ENCODE assay signal across 25 cellular contexts in the genomic region with DNA sequence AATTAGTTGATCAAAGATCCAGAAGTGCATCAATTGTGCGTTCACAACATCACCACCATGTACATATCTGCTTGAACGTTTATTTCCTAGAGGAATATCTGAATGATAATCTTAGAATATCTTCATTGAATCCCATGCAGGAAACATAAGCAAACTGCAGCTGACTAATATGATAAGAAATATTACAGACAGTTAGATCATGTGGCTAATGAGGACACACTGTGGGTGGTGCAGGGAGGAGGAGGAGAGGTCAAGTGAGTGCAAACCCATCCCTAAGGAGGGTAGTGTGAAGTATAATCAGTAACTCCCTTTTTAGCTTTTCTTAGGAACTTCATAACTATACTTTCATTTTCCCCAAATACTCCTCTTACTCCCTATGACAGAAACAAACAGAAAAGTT. TPM values are rescaled to one million over a fixed set of nuclear protein-coding genes. Genes with fewer than 3 reads are reported as not detected.
A peak's percentile ranks its signal among the peaks of the same experiment; 100 is the strongest.
DNase-seq lines count a peak whose midpoint lies in the region; ATAC-seq and TF ChIP-seq lines count a peak whose summit lies in the region.
"Had no signal": no experiment of that assay in that cellular context is flagged by ENCODE, and none has a peak within 500 bp of the region (broad histone marks: within the 10 kb centered on the region; RNA-seq: fewer than 3 reads in every experiment).

No MANE protein-coding gene starts in this region.

- no peaks in the 10 kb centered on the region for H3K4me1 Mint-ChIP-seq in activated CD4-positive, alpha-beta T cell treated with anti-CD3 and anti-CD28 coated beads, Interleukin-2, amount 10 ng/mL, durations not matched to agents 24 days and 14 days
- H3K4me1 Mint-ChIP-seq: CD4-positive, CD25-positive, alpha-beta regulatory T cell had no signal

- H3K27ac Mint-ChIP-seq in activated CD4-positive, alpha-beta T cell treated with anti-CD3 and anti-CD28 coated beads, Interleukin-2, amount 10 ng/mL, durations not matched to agents 24 days and 14 days: no peak overlapping the region
- H3K27ac Mint-ChIP-seq: CD4-positive, CD25-positive, alpha-beta regulatory T cell; T-helper 1 cell treated with Interleukin-12 subunit alpha and Interleukin-12 subunit beta and Interleukin-4 antibody, amounts not matched to agents 30 μg/mL and 1 μg/mL, for 36 hours had no signal

- no peaks in the 10 kb centered on the region for H3K9me3 Mint-ChIP-seq in activated CD4-positive, alpha-beta T cell treated with anti-CD3 and anti-CD28 coated beads, Interleukin-2, amount 10 ng/mL, durations not matched to agents 24 days and 14 days
- H3K9me3 Mint-ChIP-seq: T-helper 1 cell treated with Interleukin-12 subunit alpha and Interleukin-12 subunit beta and Interleukin-4 antibody, amounts not matched to agents 30 μg/mL and 1 μg/mL, for 36 hours had no signal

- H3K4me3 ChIP-seq in choroid plexus epithelial cell (ENCODE audit: low read depth, low read length): no peak overlapping the region
- no peak overlapping the region for H3K4me3 ChIP-seq in upper lobe of right lung
- H3K4me3 ChIP-seq: hepatocyte had no signal

- intact Hi-C loops in Right ventricle myocardium inferior (cut with DNase I) (no loop called here), cardiac septum (cut with DNase I) (no loop called here), left ventricle myocardium superior (cut with micrococcal nuclease) (no loop called here), upper lobe of right lung (cut with DNase I) (no loop called here)
- intact Hi-C loops in activated CD4-positive, alpha-beta T cell treated with anti-CD3 and anti-CD28 coated beads, Interleukin-2, amount 10 ng/mL, durations not matched to agents 24 days and 14 days (cut with micrococcal nuclease): no loop called here

- H3K36me3 ChIP-seq in upper lobe of right lung: no peaks in the 10 kb centered on the region
- H3K36me3 ChIP-seq: neutrophil had no signal

- H3K27me3 Mint-ChIP-seq in activated CD4-positive, alpha-beta T cell treated with anti-CD3 and anti-CD28 coated beads, Interleukin-2, amount 10 ng/mL, durations not matched to agents 24 days and 14 days: no peaks in the 10 kb centered on the region
- H3K27me3 Mint-ChIP-seq: CD4-positive, CD25-positive, alpha-beta regulatory T cell had no signal

- H3K4me1 ChIP-seq in upper lobe of right lung: peaks cover 4% of the 10 kb centered on the region

- TF ChIP-seq CTCF in choroid plexus epithelial cell (conservative IDR thresholded peaks at IDR 0.05; ENCODE audit: low read depth, low read length) (no peak), upper lobe of right lung (IDR thresholded peaks at IDR 0.05) (no peak)

- H3K4me3 Mint-ChIP-seq in activated CD4-positive, alpha-beta T cell treated with anti-CD3 and anti-CD28 coated beads, Interleukin-2, amount 10 ng/mL, durations not matched to agents 24 days and 14 days: no peak overlapping the region
- H3K4me3 Mint-ChIP-seq: CD4-positive, CD25-positive, alpha-beta regulatory T cell; T-helper 1 cell treated with Interleukin-12 subunit alpha and Interleukin-12 subunit beta and Interleukin-4 antibody, amounts not matched to agents 30 μg/mL and 1 μg/mL, for 36 hours had no signal

- H3K27me3 ChIP-seq in upper lobe of right lung: no peaks in the 10 kb centered on the region
- H3K27me3 ChIP-seq: hepatocyte, neutrophil had no signal

- no peaks in the 10 kb centered on the region for H3K9me3 ChIP-seq in upper lobe of right lung
- H3K9me3 ChIP-seq: neutrophil, SK-N-SH had no signal

- ATAC-seq in Right ventricle myocardium inferior (peak; percentile 81), left ventricle myocardium superior (peak; percentile 74), upper lobe of right lung (peak; percentile 86), GM18907 (IDR thresholded peaks at IDR 0.05; ENCODE audit: unreplicated experiment) (no peak), GM18873 (IDR thresholded peaks at IDR 0.05; ENCODE audit: low FRiP score, unreplicated experiment) (no peak)
- ATAC-seq: stimulated activated naive CD8-positive, alpha-beta T cell treated with anti-CD3 and anti-CD28 coated beads, Interleukin-15, Interleukin-2, amounts not matched to agents 100 U/mL and 50 U/mL, for 24 hours had no signal

- DNase-seq in Right ventricle myocardium inferior (ENCODE audit: missing footprints) (no peak), cardiac septum (ENCODE audit: low spot score) (no peak), choroid plexus epithelial cell (ENCODE audit: low read depth) (peak; percentile 41), left ventricle myocardium superior (no peak), upper lobe of right lung (no peak)
- DNase-seq in activated CD4-positive, alpha-beta T cell treated with anti-CD3 and anti-CD28 coated beads, Interleukin-2, amount 10 ng/mL, durations not matched to agents 24 days and 14 days: no peak
- DNase-seq: 8988T; activated gamma-delta T cell; activated T-cell treated with anti-CD3 and anti-CD28 coated beads for 4 hours; CD4-positive, CD25-positive, alpha-beta regulatory T cell; DMS 273 treated with DMSO at 0.1 percent for 48 hours; EL; foreskin melanocyte; KG1; left cardiac atrium; NCI-H146; NCI-H510A; SK-N-SH; stimulated activated naive CD8-positive, alpha-beta T cell treated with anti-CD3 and anti-CD28 coated beads, Interleukin-15, Interleukin-2, amounts not matched to agents 100 U/mL and 50 U/mL, for 24 hours had no signal

- H3K27ac ChIP-seq in upper lobe of right lung: no peak overlapping the region
- H3K27ac ChIP-seq: epithelial cell of prostate, hepatocyte had no signal

- H3K36me3 Mint-ChIP-seq in activated CD4-positive, alpha-beta T cell treated with anti-CD3 and anti-CD28 coated beads, Interleukin-2, amount 10 ng/mL, durations not matched to agents 24 days and 14 days (ENCODE audit: low read depth): no peaks in the 10 kb centered on the region
- H3K36me3 Mint-ChIP-seq: CD4-positive, CD25-positive, alpha-beta regulatory T cell had no signal

RNA-seq across cellular contexts. Expression of gene HPGD, which starts 58.3 kb away (rescaled TPM):
- 1.1 TPM for total RNA-seq in Right ventricle myocardium inferior
- 2.4 TPM for total RNA-seq in cardiac septum
- total RNA-seq in left ventricle myocardium superior: 1.1 TPM
- 77.2 TPM for total RNA-seq in upper lobe of right lung
- total RNA-seq in activated CD4-positive, alpha-beta T cell treated with anti-CD3 and anti-CD28 coated beads, Interleukin-2, amount 10 ng/mL, durations not matched to agents 24 days and 14 days: 1.1 and 1.4 TPM in 2 replicates

Comparison
In these comparisons a context has a peak if more than half of its experiments do, and no peak if none do; other contexts are left out.
1. ATAC-seq: peak in Right ventricle myocardium inferior (single experiment), left ventricle myocardium superior (single experiment) and upper lobe of right lung (single experiment); none in GM18907 (single experiment) and GM18873 (single experiment).
2. RNA of gene HPGD, which starts 58.3 kb away (total RNA-seq): 77.2 TPM in upper lobe of right lung (single experiment); 2.4 TPM in cardiac septum (single experiment), 1.1 to 1.4 TPM in activated CD4-positive, alpha-beta T cell treated with anti-CD3 and anti-CD28 coated beads, Interleukin-2, amount 10 ng/mL, durations not matched to agents 24 days and 14 days, 1.1 TPM in Right ventricle myocardium inferior (single experiment) and 1.1 TPM in left ventricle myocardium superior (single experiment); every median in the first group is over 10 times any median in the second.